Comparison of ENCODE assay signal across 8 cellular contexts in the genomic region with DNA sequence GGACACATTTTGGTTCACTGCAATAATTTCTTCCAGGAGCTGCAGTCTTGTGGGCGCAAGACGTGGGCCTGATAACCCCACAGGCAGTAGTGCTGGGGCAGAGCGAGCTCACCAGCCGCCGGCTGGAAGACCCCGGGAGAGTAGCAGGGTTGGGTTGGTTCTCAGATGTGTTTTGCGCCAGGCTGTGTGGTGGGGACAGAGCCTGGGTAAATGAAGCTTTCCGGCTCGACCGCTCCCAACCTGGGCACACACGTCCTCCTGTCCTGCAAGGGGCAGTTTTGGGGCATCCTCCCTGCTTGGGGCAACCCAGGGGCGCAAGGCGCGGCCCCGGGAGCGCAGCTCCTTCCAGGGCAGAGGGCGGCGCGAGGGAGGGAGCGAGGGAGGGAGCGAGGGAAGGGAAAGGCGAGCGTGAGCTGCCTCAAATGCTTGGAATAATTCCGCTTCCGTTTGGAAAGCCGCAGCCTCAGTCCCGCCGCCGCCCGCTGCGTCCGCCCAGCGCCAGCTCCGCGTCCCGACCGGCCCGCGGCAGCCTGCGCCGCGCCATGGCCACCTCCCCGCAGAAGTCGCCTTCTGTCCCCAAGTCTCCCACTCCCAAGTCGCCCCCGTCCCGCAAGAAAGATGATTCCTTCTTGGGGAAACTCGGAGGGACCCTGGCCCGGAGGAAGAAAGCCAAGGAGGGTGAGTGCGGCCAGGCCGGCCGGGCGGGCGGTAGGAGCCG. TPM values are rescaled to one million over a fixed set of nuclear protein-coding genes. Genes with fewer than 3 reads are reported as not detected.
A peak's percentile ranks its signal among the peaks of the same experiment; 100 is the strongest.
DNase-seq lines count a peak whose midpoint lies in the region; ATAC-seq and TF ChIP-seq lines count a peak whose summit lies in the region.

A gene with protein sequence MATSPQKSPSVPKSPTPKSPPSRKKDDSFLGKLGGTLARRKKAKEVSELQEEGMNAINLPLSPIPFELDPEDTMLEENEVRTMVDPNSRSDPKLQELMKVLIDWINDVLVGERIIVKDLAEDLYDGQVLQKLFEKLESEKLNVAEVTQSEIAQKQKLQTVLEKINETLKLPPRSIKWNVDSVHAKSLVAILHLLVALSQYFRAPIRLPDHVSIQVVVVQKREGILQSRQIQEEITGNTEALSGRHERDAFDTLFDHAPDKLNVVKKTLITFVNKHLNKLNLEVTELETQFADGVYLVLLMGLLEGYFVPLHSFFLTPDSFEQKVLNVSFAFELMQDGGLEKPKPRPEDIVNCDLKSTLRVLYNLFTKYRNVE (plus strand): TSS at position 466 of the 718 bp plus-strand sequence. CDS start 77 bp downstream, at position 543.

- H3K4me3 ChIP-seq in HUES48 (ENCODE audit: low read depth, low read length): peak within 1 kb of the TSS; percentile 81
- H3K4me3 ChIP-seq in adrenal gland: peak within 1 kb of the TSS; percentile 13 to 76 (median 59)
- peak within 1 kb of the TSS; percentile 47 for H3K4me3 ChIP-seq in parathyroid adenoma (ENCODE audit: low read depth, low read length)

- ATAC-seq in Right ventricle myocardium superior (ENCODE audit: poor library complexity): peak; percentile 80
- ATAC-seq in GM21447 (IDR thresholded peaks at IDR 0.05; ENCODE audit: unreplicated experiment): no peak

- intact Hi-C loops in adrenal gland (cut with DNase I) (no loop called here), Right ventricle myocardium superior (cut with DNase I) (no loop called here)

- peaks cover 21% of the 10 kb centered on the region for H3K27me3 ChIP-seq in HUES48 (ENCODE audit: control insufficient read depth, insufficient read depth, low read length)
- no peaks in the 10 kb centered on the region for H3K27me3 ChIP-seq in adrenal gland
- H3K27me3 ChIP-seq in parathyroid adenoma (ENCODE audit: control insufficient read depth, insufficient read depth, low read length): no peaks in the 10 kb centered on the region

- H3K4me1 ChIP-seq in HUES48 (ENCODE audit: control insufficient read depth, insufficient read depth, low read length) (peaks cover 13% of the 10 kb centered on the region), adrenal gland (replicated peaks in 1 of 2) (peaks cover 6 to 9% of the 10 kb centered on the region in 2 donors), parathyroid adenoma (no peaks in the 10 kb centered on the region)

- H3K9me3 ChIP-seq in HUES48 (ENCODE audit: control insufficient read depth, insufficient read depth, low read length) (no peaks in the 10 kb centered on the region), adrenal gland (replicated peaks in 1 of 3) (no peaks in the 10 kb centered on the region), parathyroid adenoma (ENCODE audit: control insufficient read depth, low read length) (no peaks in the 10 kb centered on the region)

- DNase-seq in AG08395 (ENCODE audit: low spot score): peak; percentile 68
- peak; percentile 59 to 80 (median 69) for DNase-seq in adrenal gland
- DNase-seq in Right ventricle myocardium superior: peak; percentile 79
- DNase-seq in NCI-H345 treated with DMSO at 0.1 percent for 48 hours (lab: John Stamatoyannopoulos, UW; ENCODE audit: unreplicated experiment): no peak
- DNase-seq in SIG-M5 (lab: John Stamatoyannopoulos, UW): no peak

- TF ChIP-seq CTCF in adrenal gland (IDR thresholded peaks at IDR 0.05): peak in 3 of 6 experiments; percentile 3 to 38 (median 17)
- no peak for TF ChIP-seq CTCF in parathyroid adenoma (IDR thresholded peaks at IDR 0.05)

- WGBS in adrenal gland, 4 donors: 7 to 31% (median 16%) methylated on average over 10 to 55 of the region's 55 CpGs

- peak within 1 kb of the TSS; percentile 51 for H3K4me2 ChIP-seq in parathyroid adenoma (ENCODE audit: low read length)

- H2AFZ ChIP-seq in parathyroid adenoma: peak within 1 kb of the TSS; percentile 86

- no peak for TF ChIP-seq POLR2A in adrenal gland (IDR thresholded peaks at IDR 0.05)

- H3K9ac ChIP-seq in HUES48 (ENCODE audit: low read depth, low read length) (peak within 1 kb of the TSS; percentile 82), parathyroid adenoma (peak within 1 kb of the TSS; percentile 61)

- H3K36me3 ChIP-seq in HUES48 (ENCODE audit: control insufficient read depth, insufficient read depth, low read length): no peaks in the 10 kb centered on the region
- H3K36me3 ChIP-seq in adrenal gland (replicated peaks in 1 of 2): no peaks in the 10 kb centered on the region
- no peaks in the 10 kb centered on the region for H3K36me3 ChIP-seq in parathyroid adenoma (ENCODE audit: control insufficient read depth, insufficient read depth, low read length)

- peak within 1 kb of the TSS; percentile 93 for H3K27ac ChIP-seq in HUES48 (ENCODE audit: low read depth, low read length)
- H3K27ac ChIP-seq in adrenal gland: peak within 1 kb of the TSS; percentile 71 to 99 (median 96)
- H3K27ac ChIP-seq in parathyroid adenoma: peak within 1 kb of the TSS; percentile 70

- H3K79me2 ChIP-seq in parathyroid adenoma: no peaks in the 10 kb centered on the region

RNA-seq across cellular contexts. Expression of the gene that starts here (rescaled TPM):
- total RNA-seq in adrenal gland (10 to 100 TPM; 23.3 to 58.9 (median 40.9) TPM), Right ventricle myocardium superior (61.2 TPM)
- polyA plus RNA-seq in adrenal gland: 10 to 100 TPM; 13.0 to 33.4 (median 16.9) TPM

Comparison
In these comparisons a context has a peak if more than half of its experiments do, and no peak if none do; other contexts are left out.
1. DNase-seq: peak in AG08395 (single experiment), adrenal gland (7 of 7) and Right ventricle myocardium superior (single experiment); none in NCI-H345 treated with DMSO at 0.1 percent for 48 hours (single experiment) and SIG-M5 (single experiment).
2. Peak in every context shown above with its lines, with median percentiles within 50 percentile points of each other: H3K27ac ChIP-seq and H3K4me3 ChIP-seq.